ENCODE assay signal across 1 cellular context in genomic region chr14:99599440-99599839, GRCh38.
TF ChIP-seq lines count a peak whose summit lies in the region.

No MANE protein-coding gene starts in this region.

TF ChIP-seq in IMR-90, 13 proteins besides CTCF, POLR2A, EP300 and RAD21 (continued from another document):
- TF ChIP-seq ELK1 (IDR thresholded peaks at IDR 0.05; ENCODE audit: borderline replicate concordance, low read depth, low read length) (no peak), CEBPB (IDR thresholded peaks at IDR 0.05; ENCODE audit: low read depth, low read length) (no peak)
